In the genomic region with DNA sequence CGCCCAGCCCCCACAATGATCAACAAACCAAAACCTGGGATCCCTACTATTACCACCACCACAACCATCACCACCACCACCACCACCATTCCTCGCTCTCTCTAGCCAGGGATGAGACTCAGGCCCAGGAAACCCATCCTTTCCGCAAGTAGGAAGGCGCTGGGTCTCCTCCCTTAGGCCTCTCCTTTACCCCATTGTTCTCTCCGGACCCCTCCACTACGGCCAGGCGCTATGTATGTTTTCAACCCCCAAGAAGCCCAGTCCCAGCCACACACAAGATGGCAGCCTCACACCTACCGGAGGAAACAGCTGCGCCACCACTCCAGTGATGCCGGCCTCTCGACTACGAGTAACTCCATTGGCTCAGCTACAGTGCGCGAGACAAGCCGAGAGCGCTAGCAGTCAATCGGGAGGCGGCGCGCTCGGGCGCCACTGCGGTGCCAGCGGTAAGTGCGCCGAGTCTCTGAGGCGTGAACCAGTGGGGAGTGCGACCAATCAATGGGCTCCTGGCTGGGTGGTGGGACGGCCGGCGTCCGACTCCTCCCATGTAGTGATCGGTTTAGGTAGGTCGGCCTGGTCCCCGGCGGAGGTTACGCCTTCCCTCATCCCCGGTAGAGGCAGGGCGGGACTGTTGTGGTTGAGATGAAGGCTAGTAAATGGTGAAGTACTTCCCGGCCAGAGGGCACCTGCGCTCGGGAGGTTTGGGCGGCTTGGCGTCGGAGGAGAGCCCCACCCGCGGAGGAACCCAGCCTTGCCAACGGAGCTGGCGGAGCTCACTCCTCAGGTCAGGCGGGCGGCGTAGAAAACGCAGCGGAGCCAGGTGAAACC, we compare ENCODE assay signal across 8 cellular contexts. TPM values are rescaled to one million over a fixed set of nuclear protein-coding genes. Genes with fewer than 3 reads are reported as not detected.
A peak's percentile ranks its signal among the peaks of the same experiment; 100 is the strongest.
DNase-seq lines count a peak whose midpoint lies in the region; ATAC-seq and TF ChIP-seq lines count a peak whose summit lies in the region.

Gene CAB39L, minus strand, starts transcription at position 376 of the 828 bp plus-strand sequence. CDS start 61,154 bp downstream, outside the sequence.
Gene SETDB2, plus strand, starts transcription at position 586 of the 828 bp plus-strand sequence. CDS start 7,620 bp downstream, outside the sequence.

- ATAC-seq in stimulated activated naive CD8-positive, alpha-beta T cell treated with anti-CD3 and anti-CD28 coated beads, Interleukin-15, amount 100 ng/mL, for 72 hours = peak; percentile 96

- H3K4me3 Mint-ChIP-seq in nephron progenitor cell = peak within 1 kb of the TSS; percentile 98
- peak within 1 kb of the TSS; percentile 87 to 95 for H3K4me3 Mint-ChIP-seq in stimulated activated naive CD8-positive, alpha-beta T cell treated with anti-CD3 and anti-CD28 coated beads, Interleukin-15, amount 100 ng/mL, for 72 hours

- H3K9me3 Mint-ChIP-seq in nephron progenitor cell = no peaks in the 10 kb centered on the region
- no peaks in the 10 kb centered on the region for H3K9me3 Mint-ChIP-seq in stimulated activated naive CD8-positive, alpha-beta T cell treated with anti-CD3 and anti-CD28 coated beads, Interleukin-15, amount 100 ng/mL, for 72 hours

- peak; percentile 94 for TF ChIP-seq POLR2A in Raji (IDR thresholded peaks at IDR 0.05; ENCODE audit: insufficient read depth, low read depth, low read length)

- peak within 1 kb of the TSS; percentile 62 for H3K4me3 ChIP-seq in LNCaP clone FGC (ENCODE audit: low read depth, low read length)

- peak; percentile 99 for DNase-seq in ELR (ENCODE audit: low read depth)
- peak; percentile 98 for DNase-seq in H4 (ENCODE audit: low spot score)
- peak; percentile 98 for DNase-seq in LNCaP clone FGC (ENCODE audit: low read depth)
- DNase-seq in activated gamma-delta T cell (lab: John Stamatoyannopoulos, UW) = peak; percentile 97
- peak; percentile 98 for DNase-seq in fibroblast of the conjunctiva (ENCODE audit: low read depth)
- DNase-seq in nephron progenitor cell = peak; percentile 94
- peak; percentile 99 for DNase-seq in stimulated activated naive CD8-positive, alpha-beta T cell treated with anti-CD3 and anti-CD28 coated beads, Interleukin-15, amount 100 ng/mL, for 72 hours

- peaks cover 34% of the 10 kb centered on the region for H3K4me1 Mint-ChIP-seq in nephron progenitor cell
- peaks cover 50% of the 10 kb centered on the region for H3K4me1 Mint-ChIP-seq in stimulated activated naive CD8-positive, alpha-beta T cell treated with anti-CD3 and anti-CD28 coated beads, Interleukin-15, amount 100 ng/mL, for 72 hours

- H3K36me3 Mint-ChIP-seq in nephron progenitor cell (ENCODE audit: low read depth) = peaks cover 20% of the 10 kb centered on the region

- TF ChIP-seq CTCF in LNCaP clone FGC (IDR thresholded peaks at IDR 0.05; ENCODE audit: control insufficient read depth, extremely low read depth, insufficient read depth) (peak; percentile 27; the same call in 1 of the 2 replicates), nephron progenitor cell (IDR thresholded peaks at IDR 0.05) (peak; percentile 14)

- peaks cover 4% of the 10 kb centered on the region for H3K27me3 Mint-ChIP-seq in nephron progenitor cell (ENCODE audit: low read depth, poor library complexity)
- H3K27me3 Mint-ChIP-seq in stimulated activated naive CD8-positive, alpha-beta T cell treated with anti-CD3 and anti-CD28 coated beads, Interleukin-15, amount 100 ng/mL, for 72 hours = no peaks in the 10 kb centered on the region

- H3K27ac Mint-ChIP-seq in nephron progenitor cell = peak within 1 kb of the TSS; percentile 99
- H3K27ac Mint-ChIP-seq in stimulated activated naive CD8-positive, alpha-beta T cell treated with anti-CD3 and anti-CD28 coated beads, Interleukin-15, amount 100 ng/mL, for 72 hours = peak within 1 kb of the TSS; percentile 98 to 99

RNA-seq across cellular contexts. Expression of gene CAB39L, which starts in this region (rescaled TPM):
- 3.7 and 5.1 TPM in 2 replicates for total RNA-seq in H4 (2014; rRNA removed; shearing (Covaris generic))

RNA-seq across cellular contexts. Expression of gene SETDB2, which starts in this region (rescaled TPM):
- 6.6 and 6.7 TPM in 2 replicates for total RNA-seq in H4 (2014; rRNA removed; shearing (Covaris generic))

Comparison
In these comparisons a context has a peak if more than half of its experiments do, and no peak if none do; other contexts are left out.
1. Peak in every context shown above with its lines: DNase-seq, ATAC-seq and H3K4me3 ChIP-seq.